Comparison of ENCODE assay signal across 18 cellular contexts in the genomic region with DNA sequence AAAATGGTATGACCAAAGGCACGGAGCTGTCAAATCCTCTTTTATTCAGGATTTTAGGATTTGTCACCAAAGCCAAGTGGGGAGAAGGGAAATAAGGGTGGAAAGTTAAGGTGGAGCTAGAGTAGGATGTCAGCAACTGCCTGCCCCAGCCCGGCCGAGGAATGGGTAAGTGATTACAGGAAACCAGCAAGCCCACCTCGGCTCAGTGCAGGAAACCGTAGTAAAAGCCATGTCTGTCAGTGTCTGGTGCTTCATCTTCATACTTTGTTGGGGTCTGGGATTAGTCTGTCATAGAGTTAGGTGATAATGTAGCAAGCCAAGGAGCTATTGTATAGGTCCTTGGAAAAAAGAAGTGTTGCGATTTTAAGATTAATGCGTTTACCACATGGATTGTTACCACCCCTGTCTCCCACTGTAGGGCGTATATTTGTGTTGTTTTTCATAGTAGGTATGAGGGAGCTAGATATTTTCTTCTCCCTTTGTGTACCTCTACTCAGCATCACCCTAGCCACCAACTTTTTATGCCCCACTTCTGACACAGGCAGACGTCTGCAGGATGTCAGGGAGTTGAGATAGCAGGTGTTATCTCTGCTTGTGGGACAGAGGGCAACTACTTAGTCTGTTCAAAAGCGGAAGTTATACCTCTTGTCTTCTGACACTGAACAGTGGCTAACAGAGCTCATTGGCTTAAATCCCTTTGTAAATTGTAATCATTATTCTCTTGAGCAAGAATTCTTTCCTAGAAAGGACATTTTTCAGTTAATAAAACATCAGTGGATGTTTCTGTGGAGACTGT.
DNase-seq lines count a peak whose midpoint lies in the region; ATAC-seq lines count a peak whose summit lies in the region.
"Had no signal": no experiment of that assay in that cellular context is flagged by ENCODE, and none has a peak within 500 bp of the region (broad histone marks: within the 10 kb centered on the region; RNA-seq: fewer than 3 reads in every experiment).

No MANE protein-coding gene starts in this region.

- peak overlapping the region; percentile 2 for H3K4me3 Mint-ChIP-seq in activated naive CD8-positive, alpha-beta T cell treated with anti-CD3 and anti-CD28 coated beads, Interleukin-2, amount 10 ng/mL, durations not matched to agents 7 days and 5 days
- no peak overlapping the region for H3K4me3 Mint-ChIP-seq in activated naive CD8-positive, alpha-beta T cell treated with anti-CD3 and anti-CD28 coated beads for 36 hours
- no peak overlapping the region for H3K4me3 Mint-ChIP-seq in T-cell
- H3K4me3 Mint-ChIP-seq in T-helper 17 cell, result no peak overlapping the region
- H3K4me3 Mint-ChIP-seq: T-helper 2 cell treated with Interferon-gamma antibody and Interleukin-4, amounts not matched to agents 5 μg/mL and 100 μg/mL, for 36 hours had no signal

- POLR2A ChIA-PET in activated naive CD8-positive, alpha-beta T cell treated with anti-CD3 and anti-CD28 coated beads, Interleukin-2, amount 10 ng/mL, durations not matched to agents 7 days and 5 days (lab: Charles Lee), result no interaction called here
- POLR2A ChIA-PET in T-cell (lab: Charles Lee), result no interaction called here

- H3K4me1 ChIP-seq in thymus (ENCODE audit: control insufficient read depth, insufficient read depth, low read length), result peaks cover 13% of the 10 kb centered on the region
- H3K4me1 ChIP-seq: spleen had no signal

- CTCF ChIA-PET in T-cell (lab: Charles Lee), result no interaction called here

- peak overlapping the region; percentile 57 for H3K27ac ChIP-seq in thymus (ENCODE audit: low read depth)
- H3K27ac ChIP-seq: ovary, spleen had no signal

- H3K4me3 ChIP-seq in thymus (ENCODE audit: low read length), result no peak overlapping the region
- H3K4me3 ChIP-seq: ovary, spleen had no signal

- H3K4me1 Mint-ChIP-seq in activated naive CD8-positive, alpha-beta T cell treated with anti-CD3 and anti-CD28 coated beads, Interleukin-2, amount 10 ng/mL, durations not matched to agents 7 days and 5 days, result peaks cover 20% of the 10 kb centered on the region
- H3K4me1 Mint-ChIP-seq in activated naive CD8-positive, alpha-beta T cell treated with anti-CD3 and anti-CD28 coated beads for 36 hours, result peaks cover 9% of the 10 kb centered on the region
- peaks cover 0 to 14% (median 11%) of the 10 kb centered on the region in 3 donors for H3K4me1 Mint-ChIP-seq in T-cell
- H3K4me1 Mint-ChIP-seq in T-helper 17 cell, result peaks cover 7% of the 10 kb centered on the region

- DNase-seq in activated naive CD8-positive, alpha-beta T cell treated with anti-CD3 and anti-CD28 coated beads, Interleukin-2, amount 10 ng/mL, durations not matched to agents 7 days and 5 days, result peak; percentile 34
- no peak for DNase-seq in activated naive CD8-positive, alpha-beta T cell treated with anti-CD3 and anti-CD28 coated beads for 36 hours
- DNase-seq in T-cell (peak in 3 of 34 experiments; percentile 5 to 15 (median 12)), DMS53 (lab: John Stamatoyannopoulos, UW) (no peak), UCSD-AML1 (lab: John Stamatoyannopoulos, UW; ENCODE audit: unreplicated experiment) (no peak), T-helper 17 cell (no peak)
- DNase-seq: activated CD8-positive, alpha-beta memory T cell treated with anti-CD3 and anti-CD28 coated beads for 24 hours; activated naive CD4-positive, alpha-beta T cell treated with Interleukin-2 at 50 U/mL for 16 hours; foreskin melanocyte; NCI-H1436; NCI-H526; ovary; RPMI8226; spleen had no signal

- H3K27ac Mint-ChIP-seq in activated naive CD8-positive, alpha-beta T cell treated with anti-CD3 and anti-CD28 coated beads, Interleukin-2, amount 10 ng/mL, durations not matched to agents 7 days and 5 days, result peak overlapping the region; percentile 35
- no peak overlapping the region for H3K27ac Mint-ChIP-seq in activated naive CD8-positive, alpha-beta T cell treated with anti-CD3 and anti-CD28 coated beads for 36 hours
- no peak overlapping the region for H3K27ac Mint-ChIP-seq in T-cell
- no peak overlapping the region for H3K27ac Mint-ChIP-seq in T-helper 17 cell
- H3K27ac Mint-ChIP-seq: T-helper 2 cell treated with Interferon-gamma antibody and Interleukin-4, amounts not matched to agents 5 μg/mL and 100 μg/mL, for 36 hours had no signal

- peaks cover 6% of the 10 kb centered on the region for H3K27me3 Mint-ChIP-seq in activated naive CD8-positive, alpha-beta T cell treated with anti-CD3 and anti-CD28 coated beads, Interleukin-2, amount 10 ng/mL, durations not matched to agents 7 days and 5 days
- peaks cover 5% of the 10 kb centered on the region for H3K27me3 Mint-ChIP-seq in activated naive CD8-positive, alpha-beta T cell treated with anti-CD3 and anti-CD28 coated beads for 36 hours
- H3K27me3 Mint-ChIP-seq in T-cell (no peaks in the 10 kb centered on the region), T-helper 17 cell (no peaks in the 10 kb centered on the region)

- ATAC-seq in activated naive CD8-positive, alpha-beta T cell treated with anti-CD3 and anti-CD28 coated beads, Interleukin-2, amount 10 ng/mL, durations not matched to agents 7 days and 5 days (ENCODE audit: low read depth), result peak; percentile 74
- ATAC-seq in HG03196 (IDR thresholded peaks at IDR 0.05; ENCODE audit: unreplicated experiment) (peak; percentile 57), T-cell (replicated peaks in 1 of 4) (peak in 3 of 4 experiments; percentile 30 to 70 (median 35)), T-helper 17 cell (no peak)
- ATAC-seq: HCT116 had no signal

- H3K9me3 ChIP-seq in thymus (ENCODE audit: control insufficient read depth) (no peaks in the 10 kb centered on the region), T-helper 17 cell (ENCODE audit: control insufficient read depth, low read length, poor library complexity, severe bottlenecking) (no peaks in the 10 kb centered on the region)
- H3K9me3 ChIP-seq: ovary had no signal

- no peaks in the 10 kb centered on the region for H3K27me3 ChIP-seq in thymus (ENCODE audit: control insufficient read depth, insufficient read depth)
- H3K27me3 ChIP-seq: ovary, spleen had no signal

- H3K9me3 Mint-ChIP-seq in activated naive CD8-positive, alpha-beta T cell treated with anti-CD3 and anti-CD28 coated beads, Interleukin-2, amount 10 ng/mL, durations not matched to agents 7 days and 5 days, result no peaks in the 10 kb centered on the region
- H3K9me3 Mint-ChIP-seq in activated naive CD8-positive, alpha-beta T cell treated with anti-CD3 and anti-CD28 coated beads for 36 hours, result peaks cover under 1% of the 10 kb centered on the region
- peaks cover under 1 to 3% (median under 1%) of the 10 kb centered on the region in 3 donors for H3K9me3 Mint-ChIP-seq in T-cell

- H3K36me3 ChIP-seq in thymus (ENCODE audit: control insufficient read depth, insufficient read depth), result no peaks in the 10 kb centered on the region
- H3K36me3 ChIP-seq: ovary, spleen had no signal

- H3K36me3 Mint-ChIP-seq in activated naive CD8-positive, alpha-beta T cell treated with anti-CD3 and anti-CD28 coated beads, Interleukin-2, amount 10 ng/mL, durations not matched to agents 7 days and 5 days, result no peaks in the 10 kb centered on the region
- no peaks in the 10 kb centered on the region for H3K36me3 Mint-ChIP-seq in activated naive CD8-positive, alpha-beta T cell treated with anti-CD3 and anti-CD28 coated beads for 36 hours
- H3K36me3 Mint-ChIP-seq in T-cell, result no peaks in the 10 kb centered on the region
- no peaks in the 10 kb centered on the region for H3K36me3 Mint-ChIP-seq in T-helper 17 cell (ENCODE audit: low read depth)

- WGBS in thymus, result 17% methylated on average over 10 of the region's 10 CpGs
